1 cellular context compared by ENCODE assay signal in genomic region chr12:16385779-16386646, GRCh38.
A peak's percentile ranks its signal among the peaks of the same experiment; 100 is the strongest.
TF ChIP-seq lines count a peak whose summit lies in the region.

No MANE protein-coding gene starts in this region.

TF ChIP-seq in HepG2, 621 proteins besides CTCF, POLR2A, EP300 and RAD21 (continued from another document and continues in another):
- TF ChIP-seq TIGD3 (CRISPR knock-in tag; IDR thresholded peaks at IDR 0.05; ENCODE audit: borderline replicate concordance) (no peak), ZNF224 (CRISPR knock-in tag; IDR thresholded peaks at IDR 0.05) (no peak), FOXM1 (CRISPR knock-in tag; IDR thresholded peaks at IDR 0.05) (no peak), ZGPAT (CRISPR knock-in tag; IDR thresholded peaks at IDR 0.05) (no peak), SUZ12 (IDR thresholded peaks at IDR 0.05; ENCODE audit: low read depth, low read length) (no peak), ZNF230 (CRISPR knock-in tag; IDR thresholded peaks at IDR 0.05) (0 out of 2 replicates have a peak, but pooled peaks have one; percentile 31), JUND (CRISPR knock-in tag; IDR thresholded peaks at IDR 0.05) (no peak), ZNF780A (CRISPR knock-in tag; IDR thresholded peaks at IDR 0.05) (no peak), ZNF724P (CRISPR knock-in tag; IDR thresholded peaks at IDR 0.05; ENCODE audit: borderline replicate concordance) (no peak), MAFK (conservative IDR thresholded peaks at IDR 0.05 in 1 of 2, IDR thresholded peaks at IDR 0.05 in 1 of 2; ENCODE audit: low read length in 2 of 2) (no peak), CHD4 (IDR thresholded peaks at IDR 0.05; ENCODE audit: borderline replicate concordance, low read length) (no peak), KDM5A (IDR thresholded peaks at IDR 0.05; ENCODE audit: borderline replicate concordance, low read length) (no peak), TMF1 (CRISPR knock-in tag; IDR thresholded peaks at IDR 0.05; ENCODE audit: low read depth) (no peak), GTF2F1 (IDR thresholded peaks at IDR 0.05; ENCODE audit: low read length) (no peak), CREM (IDR thresholded peaks at IDR 0.05) (no peak), CREM (CRISPR knock-in tag; IDR thresholded peaks at IDR 0.05) (no peak), NR2F6 (IDR thresholded peaks at IDR 0.05) (no peak), NR2F6 (CRISPR knock-in tag; IDR thresholded peaks at IDR 0.05) (no peak), ZNF331 (CRISPR knock-in tag; IDR thresholded peaks at IDR 0.05) (peak; percentile 30; the same call in 1 of the 2 replicates), MLX (CRISPR knock-in tag; IDR thresholded peaks at IDR 0.05) (no peak), PLRG1 (conservative IDR thresholded peaks at IDR 0.05) (no peak), YY1 (IDR thresholded peaks at IDR 0.05; ENCODE audit: insufficient read depth, insufficient replicate concordance, low read depth, low read length) (no peak), ZNF646 (CRISPR knock-in tag; IDR thresholded peaks at IDR 0.05) (no peak), ZNF484 (CRISPR knock-in tag; IDR thresholded peaks at IDR 0.05; ENCODE audit: borderline replicate concordance, low read depth) (no peak), GMEB1 (CRISPR knock-in tag; IDR thresholded peaks at IDR 0.05; ENCODE audit: borderline replicate concordance) (no peak), SMARCE1 (IDR thresholded peaks at IDR 0.05; ENCODE audit: borderline replicate concordance) (no peak), FOXJ3 (CRISPR knock-in tag; IDR thresholded peaks at IDR 0.05; ENCODE audit: borderline replicate concordance) (no peak), NCOA5 (CRISPR knock-in tag; IDR thresholded peaks at IDR 0.05) (no peak), ZNF451 (CRISPR knock-in tag; IDR thresholded peaks at IDR 0.05) (no peak), HMGA1 (CRISPR knock-in tag; conservative IDR thresholded peaks at IDR 0.05) (no peak), ZNF160 (CRISPR knock-in tag; IDR thresholded peaks at IDR 0.05) (no peak), ZNF550 (CRISPR knock-in tag; IDR thresholded peaks at IDR 0.05; ENCODE audit: borderline replicate concordance) (no peak), GPBP1L1 (CRISPR knock-in tag; IDR thresholded peaks at IDR 0.05) (no peak), SALL1 (CRISPR knock-in tag; IDR thresholded peaks at IDR 0.05) (peak; percentile 44), PCBP1 (IDR thresholded peaks at IDR 0.05; ENCODE audit: borderline replicate concordance, low read depth, low read length) (no peak), HNF4A (CRISPR knock-in tag; IDR thresholded peaks at IDR 0.05) (peak; percentile 80), HMGXB3 (CRISPR knock-in tag; IDR thresholded peaks at IDR 0.05; ENCODE audit: borderline replicate concordance) (no peak), AHR (CRISPR knock-in tag; IDR thresholded peaks at IDR 0.05) (no peak), KDM3A (CRISPR knock-in tag; IDR thresholded peaks at IDR 0.05; ENCODE audit: low read depth) (0 out of 2 replicates have a peak, but pooled peaks have one; percentile 54), MXI1 (IDR thresholded peaks at IDR 0.05; ENCODE audit: borderline replicate concordance, low read depth, low read length) (0 out of 3 replicates have a peak, but pooled peaks have one; percentile 28), POGZ (CRISPR knock-in tag; IDR thresholded peaks at IDR 0.05) (peak; percentile 39; the same call in 1 of the 2 replicates), REST (IDR thresholded peaks at IDR 0.05; ENCODE audit: borderline replicate concordance in 1 of 2, low read depth in 1 of 2, low read length in 2 of 2) (no peak)
